Comparison of ENCODE assay signal across 8 cellular contexts in the genomic region with DNA sequence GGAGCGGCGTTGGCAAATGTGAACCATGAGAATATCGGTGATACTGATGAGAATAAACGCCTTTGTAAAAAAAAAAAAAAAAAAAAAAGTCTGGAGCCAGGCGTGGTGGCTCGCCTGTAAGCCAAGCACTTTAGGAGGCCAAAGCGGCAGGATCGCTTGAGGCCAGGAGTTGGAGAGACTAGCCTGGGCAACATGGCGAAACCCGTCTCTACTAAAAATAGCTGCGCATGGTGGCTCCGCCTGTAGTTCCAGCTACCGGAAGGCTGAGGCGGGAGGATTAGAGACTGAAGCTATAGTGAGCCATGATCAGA. TPM values are rescaled to one million over a fixed set of nuclear protein-coding genes. Genes with fewer than 3 reads are reported as not detected.
A peak's percentile ranks its signal among the peaks of the same experiment; 100 is the strongest.
DNase-seq lines count a peak whose midpoint lies in the region; ATAC-seq, FAIRE-seq and TF ChIP-seq lines count a peak whose summit lies in the region.

No MANE protein-coding gene starts in this region.

- peak overlapping the region; percentile 71 for H3K4me3 ChIP-seq in WERI-Rb-1 (ENCODE audit: low read depth, low read length)
- H3K4me3 ChIP-seq in heart right ventricle: peak overlapping the region; percentile 59 to 94 (median 79)
- H3K4me3 ChIP-seq in small intestine (ENCODE audit: low read depth in 1 of 2, low read length in 2 of 2): peak overlapping the region; percentile 39 to 49

- no peak for FAIRE-seq in small intestine (lab: Jason Lieb, UNC)

- DNase-seq in DMS53 (lab: John Stamatoyannopoulos, UW): peak; percentile 84
- no peak for DNase-seq in DMS53 treated with DMSO at 0.1 percent for 48 hours (lab: John Stamatoyannopoulos, UW; ENCODE audit: unreplicated experiment)
- no peak for DNase-seq in WERI-Rb-1
- DNase-seq in heart right ventricle: no peak
- no peak for DNase-seq in small intestine
- DNase-seq in activated CD8-positive, alpha-beta memory T cell treated with anti-CD3 and anti-CD28 coated beads, Interleukin-2, amount 50 U/mL, for 48 hours: no peak
- DNase-seq in cerebellar cortex (ENCODE audit: low spot score): no peak

- H3K27me3 ChIP-seq in WERI-Rb-1 (ENCODE audit: insufficient read depth, low read depth, severe bottlenecking): no peaks in the 10 kb centered on the region
- H3K27me3 ChIP-seq in heart right ventricle: no peaks in the 10 kb centered on the region
- H3K27me3 ChIP-seq in small intestine (ENCODE audit: control insufficient read depth in 2 of 2, insufficient read depth in 2 of 2, low read length in 2 of 2): no peaks in the 10 kb centered on the region

- H3K9me3 ChIP-seq in WERI-Rb-1 (ENCODE audit: severe bottlenecking): no peaks in the 10 kb centered on the region
- no peaks in the 10 kb centered on the region for H3K9me3 ChIP-seq in heart right ventricle
- H3K9me3 ChIP-seq in small intestine (ENCODE audit: control insufficient read depth, low read depth): no peaks in the 10 kb centered on the region

- intact Hi-C loops in heart right ventricle (cut with DNase I): loop anchor here in 7 of 10 donors (5.0 to 10.0 kb wide), 4 partner anchors 127 to 182 kb away; a partner anchor contains a TSS

- 0 to 1% methylated on average over 14 of the region's 14 CpGs for WGBS in heart right ventricle, 2 donors
- 0 to 1% (median 0%) methylated on average over 13 to 14 of the region's 14 CpGs for WGBS in small intestine, 3 donors

- peaks cover 0 to 56% (median 43%) of the 10 kb centered on the region in 9 donors for H3K4me1 ChIP-seq in heart right ventricle
- peaks cover 10 to 18% of the 10 kb centered on the region in 2 donors for H3K4me1 ChIP-seq in small intestine (ENCODE audit: control insufficient read depth in 2 of 2, insufficient read depth in 1 of 2, low read depth in 1 of 2, low read length in 1 of 2)

- ATAC-seq in heart right ventricle (peak; percentile 44 to 75 (median 66)), GM18868 (IDR thresholded peaks at IDR 0.05; ENCODE audit: unreplicated experiment) (no peak)

- TF ChIP-seq CTCF in WERI-Rb-1 (IDR thresholded peaks at IDR 0.05; ENCODE audit: low read depth, low read length) (no peak), heart right ventricle (IDR thresholded peaks at IDR 0.05) (no peak)

- H3K36me3 ChIP-seq in WERI-Rb-1 (peaks cover 30% of the 10 kb centered on the region), heart right ventricle (peaks cover 0 to 49% (median 4%) of the 10 kb centered on the region in 9 donors), small intestine (ENCODE audit: control insufficient read depth in 2 of 2, insufficient read depth in 2 of 2, low read length in 2 of 2) (peaks cover 1 to 2% of the 10 kb centered on the region in 2 donors)

- H3K27ac ChIP-seq in WERI-Rb-1 (peak overlapping the region; percentile 95), heart right ventricle (peak overlapping the region; percentile 94 to 100 (median 98)), small intestine (ENCODE audit: low read depth in 1 of 2, low read length in 1 of 2) (peak overlapping the region; percentile 78 to 99)

RNA-seq across cellular contexts. Expression of a gene that starts 0.4 kb away (rescaled TPM):
- total RNA-seq in heart right ventricle: 10 to 100 TPM; 27.9 to 44.1 (median 34.5) TPM
- polyA plus RNA-seq in heart right ventricle (10 to 100 TPM; 14.5 to 15.1 TPM), small intestine (10 to 100 TPM; 12.6 to 23.5 (median 20.8) TPM)

RNA-seq across cellular contexts. Expression of a gene that starts 25.0 kb away (rescaled TPM):
- 10 to 100 TPM; 41.4 to 57.2 (median 53.5) TPM for total RNA-seq in heart right ventricle
- 10 to 100 TPM; 24.1 to 55.6 TPM for polyA plus RNA-seq in heart right ventricle
- polyA plus RNA-seq in small intestine: 100 to 1,000 TPM in 2 of 3 donors, 10 to 100 TPM in 1; 78.1 to 212 (median 185) TPM

RNA-seq across cellular contexts. Expression of a gene that starts 25.4 kb away (rescaled TPM):
- total RNA-seq in heart right ventricle: 100 to 1,000 TPM in 8 of 10 donors, 10 to 100 TPM in 2; 95.3 to 159 (median 132) TPM
- polyA plus RNA-seq in heart right ventricle: 100 to 1,000 TPM in 1 of 2 donors, 10 to 100 TPM in 1; 71.9 to 148 TPM
- 100 to 1,000 TPM; 104 to 194 (median 160) TPM for polyA plus RNA-seq in small intestine

RNA-seq across cellular contexts. Expression of a gene that starts 49.9 kb away (rescaled TPM):
- total RNA-seq in heart right ventricle: not detected
- not detected for polyA plus RNA-seq in heart right ventricle
- 1,000 to 10,000 TPM in 2 of 3 donors, 100 to 1,000 TPM in 1; 659 to 2,061 (median 1,209) TPM for polyA plus RNA-seq in small intestine
